ENCODE assay signal across 21 cellular contexts in genomic region chr3:126857928-126858327, GRCh38.
DNase-seq lines count a peak whose midpoint lies in the region; ATAC-seq and TF ChIP-seq lines count a peak whose summit lies in the region.
"Had no signal": no experiment of that assay in that cellular context is flagged by ENCODE, and none has a peak within 500 bp of the region (broad histone marks: within the 10 kb centered on the region; RNA-seq: fewer than 3 reads in every experiment).

No MANE protein-coding gene starts in this region.

- H3K4me3 ChIP-seq in heart left ventricle = no peak overlapping the region
- no peak overlapping the region for H3K4me3 ChIP-seq in right atrium auricular region
- no peak overlapping the region for H3K4me3 ChIP-seq in MM.1S (ENCODE audit: low read length)
- H3K4me3 ChIP-seq: GM12878, SK-N-MC had no signal

- H3K79me2 ChIP-seq in MM.1S (ENCODE audit: low read length) = no peaks in the 10 kb centered on the region

- no peaks in the 10 kb centered on the region for H3K9me2 ChIP-seq in MM.1S (replicated peaks; ENCODE audit: insufficient read depth, low read length)

- no peaks in the 10 kb centered on the region for H3K36me3 ChIP-seq in heart left ventricle
- H3K36me3 ChIP-seq in right atrium auricular region = no peaks in the 10 kb centered on the region
- no peaks in the 10 kb centered on the region for H3K36me3 ChIP-seq in MM.1S (replicated peaks; ENCODE audit: insufficient read depth, low read length)

- H3K4me1 ChIP-seq in heart left ventricle (peaks cover 0 to 7% (median 0%) of the 10 kb centered on the region in 12 donors), right atrium auricular region (no peaks in the 10 kb centered on the region), MM.1S (ENCODE audit: low read length) (no peaks in the 10 kb centered on the region)

- H3K9ac ChIP-seq in MM.1S (ENCODE audit: low read length) = no peak overlapping the region

- no peak overlapping the region for H3K4me2 ChIP-seq in MM.1S (ENCODE audit: low read depth, low read length)

- TF ChIP-seq CTCF in heart left ventricle (IDR thresholded peaks at IDR 0.05) (no peak), right atrium auricular region (IDR thresholded peaks at IDR 0.05) (no peak), RWPE1 (conservative IDR thresholded peaks at IDR 0.05; ENCODE audit: low read depth) (no peak), MM.1S (IDR thresholded peaks at IDR 0.05; ENCODE audit: low read length) (no peak)

- POLR2A ChIA-PET in RWPE1 (lab: Yijun Ruan, JAX; ENCODE audit: low non-redundant PET) = no interaction called here

- DNase-seq in heart left ventricle = no peak
- DNase-seq in right atrium auricular region (ENCODE audit: low spot score) = no peak
- no peak for DNase-seq in RWPE1 (ENCODE audit: low spot score)
- DNase-seq in left ventricle myocardium superior = no peak
- DNase-seq in MM.1S = no peak
- no peak for DNase-seq in stimulated activated naive CD4-positive, alpha-beta T cell (lab: John Stamatoyannopoulos, UW)
- DNase-seq in HCEC 1CT = no peak
- DNase-seq: Caco-2; Karpas-422; MV-4-11; NCI-H1105 treated with DMSO at 0.1 percent for 48 hours; NCI-H1694 treated with DMSO at 0.1 percent for 48 hours; NCI-H226; NCI-H510A; NK-92 treated with Interleukin-12 subunit alpha and Interleukin-12 subunit beta, amount 100 ng/mL, for 24 hours; PC-3; SIG-M5 had no signal

- CTCF ChIA-PET in RWPE1 (lab: Yijun Ruan, JAX) = interaction anchor here (0.8 kb wide), 1 partner anchor 96 kb away, joined by 4 read pairs; no protein-coding TSS in a partner anchor

- intact Hi-C loops in heart left ventricle (cut with DNase I) = no loop called here
- intact Hi-C loops in left ventricle myocardium superior (cut with micrococcal nuclease) = no loop called here

- H3K27me3 ChIP-seq in heart left ventricle (no peaks in the 10 kb centered on the region), right atrium auricular region (no peaks in the 10 kb centered on the region), MM.1S (replicated peaks; ENCODE audit: insufficient read depth, low read length) (no peaks in the 10 kb centered on the region)

- ATAC-seq in heart left ventricle (peak in 3 of 4 donors; percentile 50 to 57 (median 50)), left ventricle myocardium superior (peak; percentile 77)
- ATAC-seq: CD8-positive, alpha-beta T cell; GM12878 had no signal

- H3K27ac ChIP-seq in heart left ventricle (no peak overlapping the region), right atrium auricular region (no peak overlapping the region), RWPE1 (peak overlapping the region; percentile 90), MM.1S (ENCODE audit: low read length) (no peak overlapping the region)
- H3K27ac ChIP-seq: C4-2B, SK-N-MC had no signal

- no peaks in the 10 kb centered on the region for H3F3A ChIP-seq in MM.1S (ENCODE audit: insufficient read depth, low read length)

- no peaks in the 10 kb centered on the region for H3K9me3 ChIP-seq in heart left ventricle
- no peaks in the 10 kb centered on the region for H3K9me3 ChIP-seq in right atrium auricular region
- no peaks in the 10 kb centered on the region for H3K9me3 ChIP-seq in MM.1S (replicated peaks; ENCODE audit: insufficient read depth, low read length)
- H3K9me3 ChIP-seq: Caco-2 had no signal

- H2AFZ ChIP-seq in MM.1S (ENCODE audit: low read length) = no peak overlapping the region

- no peak for TF ChIP-seq POLR2A in heart left ventricle (IDR thresholded peaks at IDR 0.05)

- WGBS in heart left ventricle, 4 donors = 60 to 77% (median 70%) methylated on average over 4 to 6 of the region's 6 CpGs

- H4K20me1 ChIP-seq in MM.1S (ENCODE audit: insufficient read depth, low read length) = no peaks in the 10 kb centered on the region
